ENCODE assay signal across 25 cellular contexts in genomic region chr17:47804461-47804860, GRCh38. TPM values are rescaled to one million over a fixed set of nuclear protein-coding genes. Genes with fewer than 3 reads are reported as not detected.
DNase-seq lines count a peak whose midpoint lies in the region; ATAC-seq and TF ChIP-seq lines count a peak whose summit lies in the region.
"Had no signal": no experiment of that assay in that cellular context is flagged by ENCODE, and none has a peak within 500 bp of the region (broad histone marks: within the 10 kb centered on the region; RNA-seq: fewer than 3 reads in every experiment).

No MANE protein-coding gene starts in this region.

- H3K27me3 Mint-ChIP-seq in activated CD8-positive, alpha-beta memory T cell treated with anti-CD3 and anti-CD28 coated beads, Interleukin-2, amount 10 ng/mL, durations not matched to agents 7 days and 5 days: no peaks in the 10 kb centered on the region
- H3K27me3 Mint-ChIP-seq in endodermal cell (ENCODE audit: insufficient read depth): peaks cover 8% of the 10 kb centered on the region
- H3K27me3 Mint-ChIP-seq: CD4-positive, alpha-beta T cell had no signal

- CTCF ChIA-PET in activated CD8-positive, alpha-beta memory T cell treated with anti-CD3 and anti-CD28 coated beads, Interleukin-2, amount 10 ng/mL, durations not matched to agents 7 days and 5 days (lab: Charles Lee): interaction anchor here (0.8 to 4.3 kb wide), 7 partner anchors 11 to 140 kb away, joined by 3 to 21 read pairs (median 3); no protein-coding TSS in a partner anchor
- CTCF ChIA-PET in A673 (lab: Charles Lee): no interaction called here

- BruUV-seq in A673 (replicated peaks; lab: Mats Ljungman, UMichigan): no TSS peak

- no peaks in the 10 kb centered on the region for H3K9me3 Mint-ChIP-seq in activated CD8-positive, alpha-beta memory T cell treated with anti-CD3 and anti-CD28 coated beads, Interleukin-2, amount 10 ng/mL, durations not matched to agents 7 days and 5 days (ENCODE audit: low read depth)
- no peaks in the 10 kb centered on the region for H3K9me3 Mint-ChIP-seq in endodermal cell
- H3K9me3 Mint-ChIP-seq: CD4-positive, alpha-beta T cell; H9; HFFc6 had no signal

- H3K4me2 ChIP-seq in BLaER1 treated with 17β-estradiol and CSF1 and Interleukin-3, amounts not matched to agents 10 nM and 100 nM: peak overlapping the region in 7 of 11 experiments; percentile 53 to 89 (median 75); a peak in 13 of 22 replicates

- H3K4me1 ChIP-seq in BLaER1 treated with 17β-estradiol and CSF1 and Interleukin-3, amounts not matched to agents 10 nM and 100 nM: peaks cover 9 to 57% (median 33%) of the 10 kb centered on the region in 10 experiments
- H3K4me1 ChIP-seq in endodermal cell (ENCODE audit: control insufficient read depth, insufficient read depth, low read length) (no peaks in the 10 kb centered on the region), A673 (ENCODE audit: insufficient read depth, low read length, poor library complexity, severe bottlenecking) (no peaks in the 10 kb centered on the region)

- POLR2A ChIA-PET in A673 (lab: Charles Lee; ENCODE audit: low non-redundant PET): no interaction called here

- no peak for ATAC-seq in activated CD8-positive, alpha-beta memory T cell treated with anti-CD3 and anti-CD28 coated beads, Interleukin-2, amount 10 ng/mL, durations not matched to agents 7 days and 5 days
- no peak for ATAC-seq in sciatic nerve
- no peak for ATAC-seq in GM19395 (IDR thresholded peaks at IDR 0.05; ENCODE audit: unreplicated experiment)
- no peak for ATAC-seq in HG03571 (IDR thresholded peaks at IDR 0.05; ENCODE audit: unreplicated experiment)
- ATAC-seq: GM12878, K562, Panc1 had no signal

- no peaks in the 10 kb centered on the region for H3K27me3 ChIP-seq in BLaER1 treated with 17β-estradiol and CSF1 and Interleukin-3, amounts not matched to agents 10 nM and 100 nM
- peaks cover 13% of the 10 kb centered on the region for H3K27me3 ChIP-seq in endodermal cell (ENCODE audit: control insufficient read depth, insufficient read depth, low read length, poor library complexity, severe bottlenecking)
- no peaks in the 10 kb centered on the region for H3K27me3 ChIP-seq in A673 (replicated peaks; ENCODE audit: insufficient read depth, low read depth, low read length, poor library complexity)

- TF ChIP-seq CTCF in endodermal cell (conservative IDR thresholded peaks at IDR 0.05) (no peak), A673 (conservative IDR thresholded peaks at IDR 0.05; ENCODE audit: low read depth, low read length) (no peak)

- H3K4me3 ChIP-seq in BLaER1 treated with 17β-estradiol and CSF1 and Interleukin-3, amounts not matched to agents 10 nM and 100 nM: no peak overlapping the region
- no peak overlapping the region for H3K4me3 ChIP-seq in endodermal cell (ENCODE audit: low read length)
- no peak overlapping the region for H3K4me3 ChIP-seq in A673 (ENCODE audit: low read depth, low read length, poor library complexity, severe bottlenecking)
- H3K4me3 ChIP-seq: GM12878, K562, MG63 had no signal

- no peaks in the 10 kb centered on the region for H3K9me3 ChIP-seq in BLaER1 treated with 17β-estradiol and CSF1 and Interleukin-3, amounts not matched to agents 10 nM and 100 nM (replicated peaks in 1 of 11)
- H3K9me3 ChIP-seq in endodermal cell (ENCODE audit: control insufficient read depth, low read length) (no peaks in the 10 kb centered on the region), A673 (ENCODE audit: low read depth, low read length, poor library complexity, severe bottlenecking) (no peaks in the 10 kb centered on the region)
- H3K9me3 ChIP-seq: Caco-2, MG63 had no signal

- WGBS in endodermal cell (ENCODE audit: insufficient coverage in 1 of 2, insufficient read length in 1 of 2), 2 experiments: 53 to 65% methylated on average over 2 to 3 of the region's 3 CpGs

- peaks cover 6% of the 10 kb centered on the region for H3K36me3 Mint-ChIP-seq in activated CD8-positive, alpha-beta memory T cell treated with anti-CD3 and anti-CD28 coated beads, Interleukin-2, amount 10 ng/mL, durations not matched to agents 7 days and 5 days
- H3K36me3 Mint-ChIP-seq in endodermal cell (ENCODE audit: low read depth): peaks cover 10% of the 10 kb centered on the region

- peaks cover 26 to 30% (median 28%) of the 10 kb centered on the region in 11 experiments for H3K36me3 ChIP-seq in BLaER1 treated with 17β-estradiol and CSF1 and Interleukin-3, amounts not matched to agents 10 nM and 100 nM
- H3K36me3 ChIP-seq in endodermal cell (ENCODE audit: control insufficient read depth, insufficient read depth, low read length) (peaks cover 4% of the 10 kb centered on the region), A673 (ENCODE audit: insufficient read depth, low read length, poor library complexity, severe bottlenecking) (no peaks in the 10 kb centered on the region)

- DNase-seq in activated CD8-positive, alpha-beta memory T cell treated with anti-CD3 and anti-CD28 coated beads, Interleukin-2, amount 50 U/mL, for 48 hours: peak; percentile 42
- no peak for DNase-seq in activated CD8-positive, alpha-beta memory T cell treated with anti-CD3 and anti-CD28 coated beads, Interleukin-2, amount 10 ng/mL, durations not matched to agents 7 days and 5 days
- DNase-seq in endodermal cell (peak; percentile 39), sciatic nerve (ENCODE audit: low spot score) (peak; percentile 42), A673 (ENCODE audit: low spot score) (no peak)
- DNase-seq: CD4-positive, alpha-beta T cell; DMS 273 treated with DMSO at 0.1 percent for 48 hours; DMS79 treated with DMSO at 0.1 percent for 48 hours; H9; HFFc6; MG63; NCI-H1417; NCI-H1694 treated with DMSO at 0.1 percent for 48 hours; NCI-H2081 treated with DMSO at 0.1 percent for 48 hours; NCI-H2171 treated with DMSO at 0.1 percent for 48 hours; NCI-H524 treated with DMSO at 0.1 percent for 48 hours; NCI-H82 had no signal

- no peak overlapping the region for H3K9ac ChIP-seq in BLaER1 treated with 17β-estradiol and CSF1 and Interleukin-3, amounts not matched to agents 10 nM and 100 nM
- H3K9ac ChIP-seq in endodermal cell (ENCODE audit: extremely low read depth, low read length, poor library complexity, severe bottlenecking): no peak overlapping the region

- H3K27ac ChIP-seq in BLaER1 treated with 17β-estradiol and CSF1 and Interleukin-3, amounts not matched to agents 10 nM and 100 nM: no peak overlapping the region
- H3K27ac ChIP-seq in endodermal cell (ENCODE audit: low read depth, low read length) (no peak overlapping the region), A673 (ENCODE audit: low read depth, low read length, poor library complexity, severe bottlenecking) (no peak overlapping the region)

- no peaks in the 10 kb centered on the region for H3K4me1 Mint-ChIP-seq in activated CD8-positive, alpha-beta memory T cell treated with anti-CD3 and anti-CD28 coated beads, Interleukin-2, amount 10 ng/mL, durations not matched to agents 7 days and 5 days
- H3K4me1 Mint-ChIP-seq in endodermal cell: no peaks in the 10 kb centered on the region
- H3K4me1 Mint-ChIP-seq: H9 had no signal

- H3K27ac Mint-ChIP-seq in activated CD8-positive, alpha-beta memory T cell treated with anti-CD3 and anti-CD28 coated beads, Interleukin-2, amount 10 ng/mL, durations not matched to agents 7 days and 5 days: no peak overlapping the region
- no peak overlapping the region for H3K27ac Mint-ChIP-seq in endodermal cell
- H3K27ac Mint-ChIP-seq: CD4-positive, alpha-beta T cell; H9; HFFc6 had no signal

- peaks cover 0 to 54% (median 0%) of the 10 kb centered on the region in 11 experiments; a peak in 6 of 22 replicates for H4K20me1 ChIP-seq in BLaER1 treated with 17β-estradiol and CSF1 and Interleukin-3, amounts not matched to agents 10 nM and 100 nM

- H3K4me3 Mint-ChIP-seq in activated CD8-positive, alpha-beta memory T cell treated with anti-CD3 and anti-CD28 coated beads, Interleukin-2, amount 10 ng/mL, durations not matched to agents 7 days and 5 days: no peak overlapping the region
- no peak overlapping the region for H3K4me3 Mint-ChIP-seq in endodermal cell
- H3K4me3 Mint-ChIP-seq: CD4-positive, alpha-beta T cell; H9; HFFc6 had no signal

- intact Hi-C loops in sciatic nerve (cut with DNase I): no loop called here
- intact Hi-C loops in A673 (cut with micrococcal nuclease; ENCODE audit: unreplicated experiment): no loop called here

RNA-seq across cellular contexts. Expression of gene OSBPL7, which starts 17.1 kb away (rescaled TPM):
- 10 to 100 TPM; 30.3 to 47.8 TPM for total RNA-seq in activated CD8-positive, alpha-beta memory T cell treated with anti-CD3 and anti-CD28 coated beads, Interleukin-2, amount 10 ng/mL, durations not matched to agents 7 days and 5 days
- total RNA-seq in endodermal cell (10 to 100 TPM; 11.4 to 15.5 TPM), sciatic nerve (13.5 TPM), A673 (2021) (9.1 TPM in 2 replicates)
- 15.6 TPM for polyA plus RNA-seq in endodermal cell (2013, experiment 1 of 2)
- polyA plus RNA-seq in endodermal cell (2013, experiment 2 of 2): 11.0 TPM

RNA-seq across cellular contexts. Expression of gene MRPL10, which starts 26.9 kb away (rescaled TPM):
- total RNA-seq in activated CD8-positive, alpha-beta memory T cell treated with anti-CD3 and anti-CD28 coated beads, Interleukin-2, amount 10 ng/mL, durations not matched to agents 7 days and 5 days: 10 to 100 TPM; 54.4 to 64.9 TPM
- total RNA-seq in endodermal cell: 10 to 100 TPM; 56.3 to 65.3 TPM
- polyA plus RNA-seq in endodermal cell (2013, experiment 1 of 2): 85.0 TPM
- 67.6 TPM for polyA plus RNA-seq in endodermal cell (2013, experiment 2 of 2)
- total RNA-seq in sciatic nerve: 26.6 TPM
- 30.5 and 42.0 TPM in 2 replicates for total RNA-seq in A673 (2021)

RNA-seq across cellular contexts. Expression of gene LRRC46, which starts 27.0 kb away (rescaled TPM):
- under 1 TPM; 0.14 to 0.44 TPM for total RNA-seq in activated CD8-positive, alpha-beta memory T cell treated with anti-CD3 and anti-CD28 coated beads, Interleukin-2, amount 10 ng/mL, durations not matched to agents 7 days and 5 days
- total RNA-seq in endodermal cell: under 1 TPM; 0.73 to 0.82 TPM
- 1.2 TPM for polyA plus RNA-seq in endodermal cell (2013, experiment 1 of 2)
- 1.5 TPM for polyA plus RNA-seq in endodermal cell (2013, experiment 2 of 2)
- 0.89 TPM for total RNA-seq in sciatic nerve
- 1.1 and 1.3 TPM in 2 replicates for total RNA-seq in A673 (2021)

RNA-seq across cellular contexts. Expression of gene SCRN2, which starts 36.6 kb away (rescaled TPM):
- 10 to 100 TPM; 28.1 to 33.8 TPM for total RNA-seq in activated CD8-positive, alpha-beta memory T cell treated with anti-CD3 and anti-CD28 coated beads, Interleukin-2, amount 10 ng/mL, durations not matched to agents 7 days and 5 days
- total RNA-seq in endodermal cell: 10 to 100 TPM; 54.5 to 71.9 TPM
- polyA plus RNA-seq in endodermal cell (2013, experiment 1 of 2): 50.1 TPM
- polyA plus RNA-seq in endodermal cell (2013, experiment 2 of 2): 44.5 TPM
- 39.4 TPM for total RNA-seq in sciatic nerve
- 6.2 and 11.2 TPM in 2 replicates for total RNA-seq in A673 (2021)

RNA-seq across cellular contexts. Expression of gene SP6, which starts 46.5 kb away (rescaled TPM):
- under 1 TPM in 1 of 2 experiments, not detected in 1; 0.12 TPM for total RNA-seq in activated CD8-positive, alpha-beta memory T cell treated with anti-CD3 and anti-CD28 coated beads, Interleukin-2, amount 10 ng/mL, durations not matched to agents 7 days and 5 days
- total RNA-seq in endodermal cell (1 to 10 TPM; 3.1 to 3.7 TPM), sciatic nerve (0.62 TPM), A673 (2021) (0.15 and 0.66 TPM in 2 replicates)
- 2.6 TPM for polyA plus RNA-seq in endodermal cell (2013, experiment 1 of 2)
- 2.6 TPM for polyA plus RNA-seq in endodermal cell (2013, experiment 2 of 2)
- total RNA-seq: GM12878, LHCN-M2 had no signal

Comparison
In these comparisons a context has a peak if more than half of its experiments do, and no peak if none do; other contexts are left out.
1. DNase-seq: peak in activated CD8-positive, alpha-beta memory T cell treated with anti-CD3 and anti-CD28 coated beads, Interleukin-2, amount 50 U/mL, for 48 hours (single experiment), endodermal cell (single experiment) and sciatic nerve (single experiment); none in activated CD8-positive, alpha-beta memory T cell treated with anti-CD3 and anti-CD28 coated beads, Interleukin-2, amount 10 ng/mL, durations not matched to agents 7 days and 5 days (single experiment) and A673 (single experiment).